Comparison of ENCODE assay signal across 1 cellular context in the genomic region with DNA sequence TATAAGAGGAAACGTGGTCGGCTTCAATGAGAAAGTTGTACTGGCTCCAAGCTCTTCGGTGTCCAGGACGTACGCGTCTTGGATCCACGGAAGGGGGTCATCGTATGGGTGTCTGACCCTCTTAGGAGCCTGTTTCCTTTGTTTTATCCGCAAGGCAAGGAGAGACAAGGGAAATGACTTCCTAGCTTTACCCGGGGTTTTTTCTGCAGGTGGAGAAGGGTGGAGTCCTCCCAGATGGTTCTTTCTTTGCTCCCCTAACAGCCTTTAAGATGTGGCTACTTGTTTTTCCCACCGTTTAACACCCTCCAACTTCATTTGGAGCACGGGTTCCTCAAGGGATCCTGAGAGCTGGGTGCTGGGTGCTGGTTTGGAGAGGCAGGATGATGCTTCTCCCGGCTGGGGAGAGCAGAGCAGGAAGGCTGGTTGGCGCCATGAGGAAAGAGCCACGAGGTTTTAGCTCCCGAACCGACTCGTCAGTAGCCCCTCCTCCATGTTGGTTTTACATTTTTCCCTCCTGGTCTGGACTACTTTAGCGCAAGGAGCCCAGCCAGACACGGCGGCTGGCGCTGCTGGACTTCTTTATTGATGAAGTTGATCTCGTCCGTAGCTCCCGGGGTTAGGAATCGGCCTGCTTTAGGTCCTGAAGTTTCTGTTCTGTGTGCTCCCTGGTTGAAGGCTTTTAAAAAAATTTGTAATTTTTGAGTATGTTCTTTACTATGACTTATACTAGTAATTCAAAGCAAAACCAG.
TF ChIP-seq lines count a peak whose summit lies in the region.

No MANE protein-coding gene starts in this region.

TF ChIP-seq in K562, 482 proteins besides CTCF, POLR2A, EP300 and RAD21 (continued from another document and continues in another):
- TF ChIP-seq TEAD2 (tag; IDR thresholded peaks at IDR 0.05) (no peak), ELF2 (CRISPR knock-in tag; IDR thresholded peaks at IDR 0.05) (no peak), ZKSCAN8 (CRISPR knock-in tag; IDR thresholded peaks at IDR 0.05) (no peak), ZKSCAN3 (CRISPR knock-in tag; IDR thresholded peaks at IDR 0.05) (no peak), ZNF217 (CRISPR knock-in tag; IDR thresholded peaks at IDR 0.05) (no peak), PHF21A (IDR thresholded peaks at IDR 0.05; ENCODE audit: borderline replicate concordance, low read depth) (no peak), ZC3H4 (CRISPR knock-in tag; IDR thresholded peaks at IDR 0.05; ENCODE audit: borderline replicate concordance) (no peak; the same call in 1 of the 2 replicates), ZBED1 (IDR thresholded peaks at IDR 0.05) (no peak), ZNF23 (CRISPR knock-in tag; IDR thresholded peaks at IDR 0.05) (0 out of 2 replicates have a peak, but pooled peaks have one; percentile 55), MTA3 (IDR thresholded peaks at IDR 0.05; ENCODE audit: borderline replicate concordance) (no peak), ZEB2 (IDR thresholded peaks at IDR 0.05) (no peak), ZNF146 (CRISPR knock-in tag; IDR thresholded peaks at IDR 0.05; ENCODE audit: unreplicated experiment) (no peak), ZNF717 (CRISPR knock-in tag; IDR thresholded peaks at IDR 0.05) (no peak), HNRNPL (IDR thresholded peaks at IDR 0.05; ENCODE audit: low read depth, low read length) (no peak), ZFX (CRISPR knock-in tag; IDR thresholded peaks at IDR 0.05) (no peak; the same call in 1 of the 2 replicates), YY1 (IDR thresholded peaks at IDR 0.05; ENCODE audit: borderline replicate concordance in 1 of 3, control insufficient read depth in 1 of 3, extremely low read depth in 1 of 3, insufficient read depth in 3 of 3, insufficient read length in 1 of 3, insufficient replicate concordance in 2 of 3, low read depth in 1 of 3, low read length in 2 of 3) (peak; percentile 65 to 94 (median 82)), CHD2 (IDR thresholded peaks at IDR 0.05; ENCODE audit: low read depth, low read length) (0 out of 2 replicates have a peak, but pooled peaks have one; percentile 40), KAT7 (CRISPR knock-in tag; IDR thresholded peaks at IDR 0.05; ENCODE audit: borderline replicate concordance) (peak; percentile 72; the same call in 1 of the 2 replicates), BHLHE40 (IDR thresholded peaks at IDR 0.05; ENCODE audit: low read length) (no peak), CBFB (CRISPR knock-in tag; IDR thresholded peaks at IDR 0.05) (no peak)
- TF ChIP-seq, protein P1, sequence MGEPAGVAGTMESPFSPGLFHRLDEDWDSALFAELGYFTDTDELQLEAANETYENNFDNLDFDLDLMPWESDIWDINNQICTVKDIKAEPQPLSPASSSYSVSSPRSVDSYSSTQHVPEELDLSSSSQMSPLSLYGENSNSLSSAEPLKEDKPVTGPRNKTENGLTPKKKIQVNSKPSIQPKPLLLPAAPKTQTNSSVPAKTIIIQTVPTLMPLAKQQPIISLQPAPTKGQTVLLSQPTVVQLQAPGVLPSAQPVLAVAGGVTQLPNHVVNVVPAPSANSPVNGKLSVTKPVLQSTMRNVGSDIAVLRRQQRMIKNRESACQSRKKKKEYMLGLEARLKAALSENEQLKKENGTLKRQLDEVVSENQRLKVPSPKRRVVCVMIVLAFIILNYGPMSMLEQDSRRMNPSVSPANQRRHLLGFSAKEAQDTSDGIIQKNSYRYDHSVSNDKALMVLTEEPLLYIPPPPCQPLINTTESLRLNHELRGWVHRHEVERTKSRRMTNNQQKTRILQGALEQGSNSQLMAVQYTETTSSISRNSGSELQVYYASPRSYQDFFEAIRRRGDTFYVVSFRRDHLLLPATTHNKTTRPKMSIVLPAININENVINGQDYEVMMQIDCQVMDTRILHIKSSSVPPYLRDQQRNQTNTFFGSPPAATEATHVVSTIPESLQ (CRISPR knock-in tag; IDR thresholded peaks at IDR 0.05) = no peak
- TF ChIP-seq, protein P2, sequence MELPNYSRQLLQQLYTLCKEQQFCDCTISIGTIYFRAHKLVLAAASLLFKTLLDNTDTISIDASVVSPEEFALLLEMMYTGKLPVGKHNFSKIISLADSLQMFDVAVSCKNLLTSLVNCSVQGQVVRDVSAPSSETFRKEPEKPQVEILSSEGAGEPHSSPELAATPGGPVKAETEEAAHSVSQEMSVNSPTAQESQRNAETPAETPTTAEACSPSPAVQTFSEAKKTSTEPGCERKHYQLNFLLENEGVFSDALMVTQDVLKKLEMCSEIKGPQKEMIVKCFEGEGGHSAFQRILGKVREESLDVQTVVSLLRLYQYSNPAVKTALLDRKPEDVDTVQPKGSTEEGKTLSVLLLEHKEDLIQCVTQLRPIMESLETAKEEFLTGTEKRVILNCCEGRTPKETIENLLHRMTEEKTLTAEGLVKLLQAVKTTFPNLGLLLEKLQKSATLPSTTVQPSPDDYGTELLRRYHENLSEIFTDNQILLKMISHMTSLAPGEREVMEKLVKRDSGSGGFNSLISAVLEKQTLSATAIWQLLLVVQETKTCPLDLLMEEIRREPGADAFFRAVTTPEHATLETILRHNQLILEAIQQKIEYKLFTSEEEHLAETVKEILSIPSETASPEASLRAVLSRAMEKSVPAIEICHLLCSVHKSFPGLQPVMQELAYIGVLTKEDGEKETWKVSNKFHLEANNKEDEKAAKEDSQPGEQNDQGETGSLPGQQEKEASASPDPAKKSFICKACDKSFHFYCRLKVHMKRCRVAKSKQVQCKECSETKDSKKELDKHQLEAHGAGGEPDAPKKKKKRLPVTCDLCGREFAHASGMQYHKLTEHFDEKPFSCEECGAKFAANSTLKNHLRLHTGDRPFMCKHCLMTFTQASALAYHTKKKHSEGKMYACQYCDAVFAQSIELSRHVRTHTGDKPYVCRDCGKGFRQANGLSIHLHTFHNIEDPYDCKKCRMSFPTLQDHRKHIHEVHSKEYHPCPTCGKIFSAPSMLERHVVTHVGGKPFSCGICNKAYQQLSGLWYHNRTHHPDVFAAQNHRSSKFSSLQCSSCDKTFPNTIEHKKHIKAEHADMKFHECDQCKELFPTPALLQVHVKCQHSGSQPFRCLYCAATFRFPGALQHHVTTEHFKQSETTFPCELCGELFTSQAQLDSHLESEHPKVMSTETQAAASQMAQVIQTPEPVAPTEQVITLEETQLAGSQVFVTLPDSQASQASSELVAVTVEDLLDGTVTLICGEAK (IDR thresholded peaks at IDR 0.05) = no peak
- TF ChIP-seq, protein P2 (CRISPR knock-in tag; IDR thresholded peaks at IDR 0.05) = no peak
- TF ChIP-seq, protein P3, sequence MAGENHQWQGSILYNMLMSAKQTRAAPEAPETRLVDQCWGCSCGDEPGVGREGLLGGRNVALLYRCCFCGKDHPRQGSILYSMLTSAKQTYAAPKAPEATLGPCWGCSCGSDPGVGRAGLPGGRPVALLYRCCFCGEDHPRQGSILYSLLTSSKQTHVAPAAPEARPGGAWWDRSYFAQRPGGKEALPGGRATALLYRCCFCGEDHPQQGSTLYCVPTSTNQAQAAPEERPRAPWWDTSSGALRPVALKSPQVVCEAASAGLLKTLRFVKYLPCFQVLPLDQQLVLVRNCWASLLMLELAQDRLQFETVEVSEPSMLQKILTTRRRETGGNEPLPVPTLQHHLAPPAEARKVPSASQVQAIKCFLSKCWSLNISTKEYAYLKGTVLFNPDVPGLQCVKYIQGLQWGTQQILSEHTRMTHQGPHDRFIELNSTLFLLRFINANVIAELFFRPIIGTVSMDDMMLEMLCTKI (IDR thresholded peaks at IDR 0.05; ENCODE audit: partially characterized antibody) = no peak
- TF ChIP-seq, protein P4, sequence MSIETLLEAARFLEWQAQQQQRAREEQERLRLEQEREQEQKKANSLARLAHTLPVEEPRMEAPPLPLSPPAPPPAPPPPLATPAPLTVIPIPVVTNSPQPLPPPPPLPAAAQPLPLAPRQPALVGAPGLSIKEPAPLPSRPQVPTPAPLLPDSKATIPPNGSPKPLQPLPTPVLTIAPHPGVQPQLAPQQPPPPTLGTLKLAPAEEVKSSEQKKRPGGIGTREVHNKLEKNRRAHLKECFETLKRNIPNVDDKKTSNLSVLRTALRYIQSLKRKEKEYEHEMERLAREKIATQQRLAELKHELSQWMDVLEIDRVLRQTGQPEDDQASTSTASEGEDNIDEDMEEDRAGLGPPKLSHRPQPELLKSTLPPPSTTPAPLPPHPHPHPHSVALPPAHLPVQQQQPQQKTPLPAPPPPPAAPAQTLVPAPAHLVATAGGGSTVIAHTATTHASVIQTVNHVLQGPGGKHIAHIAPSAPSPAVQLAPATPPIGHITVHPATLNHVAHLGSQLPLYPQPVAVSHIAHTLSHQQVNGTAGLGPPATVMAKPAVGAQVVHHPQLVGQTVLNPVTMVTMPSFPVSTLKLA (conservative IDR thresholded peaks at IDR 0.05) = peak; percentile 64 to 82
- TF ChIP-seq, protein P5, sequence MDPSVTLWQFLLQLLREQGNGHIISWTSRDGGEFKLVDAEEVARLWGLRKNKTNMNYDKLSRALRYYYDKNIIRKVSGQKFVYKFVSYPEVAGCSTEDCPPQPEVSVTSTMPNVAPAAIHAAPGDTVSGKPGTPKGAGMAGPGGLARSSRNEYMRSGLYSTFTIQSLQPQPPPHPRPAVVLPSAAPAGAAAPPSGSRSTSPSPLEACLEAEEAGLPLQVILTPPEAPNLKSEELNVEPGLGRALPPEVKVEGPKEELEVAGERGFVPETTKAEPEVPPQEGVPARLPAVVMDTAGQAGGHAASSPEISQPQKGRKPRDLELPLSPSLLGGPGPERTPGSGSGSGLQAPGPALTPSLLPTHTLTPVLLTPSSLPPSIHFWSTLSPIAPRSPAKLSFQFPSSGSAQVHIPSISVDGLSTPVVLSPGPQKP (CRISPR knock-in tag; IDR thresholded peaks at IDR 0.05) = no peak
- TF ChIP-seq, protein P6, sequence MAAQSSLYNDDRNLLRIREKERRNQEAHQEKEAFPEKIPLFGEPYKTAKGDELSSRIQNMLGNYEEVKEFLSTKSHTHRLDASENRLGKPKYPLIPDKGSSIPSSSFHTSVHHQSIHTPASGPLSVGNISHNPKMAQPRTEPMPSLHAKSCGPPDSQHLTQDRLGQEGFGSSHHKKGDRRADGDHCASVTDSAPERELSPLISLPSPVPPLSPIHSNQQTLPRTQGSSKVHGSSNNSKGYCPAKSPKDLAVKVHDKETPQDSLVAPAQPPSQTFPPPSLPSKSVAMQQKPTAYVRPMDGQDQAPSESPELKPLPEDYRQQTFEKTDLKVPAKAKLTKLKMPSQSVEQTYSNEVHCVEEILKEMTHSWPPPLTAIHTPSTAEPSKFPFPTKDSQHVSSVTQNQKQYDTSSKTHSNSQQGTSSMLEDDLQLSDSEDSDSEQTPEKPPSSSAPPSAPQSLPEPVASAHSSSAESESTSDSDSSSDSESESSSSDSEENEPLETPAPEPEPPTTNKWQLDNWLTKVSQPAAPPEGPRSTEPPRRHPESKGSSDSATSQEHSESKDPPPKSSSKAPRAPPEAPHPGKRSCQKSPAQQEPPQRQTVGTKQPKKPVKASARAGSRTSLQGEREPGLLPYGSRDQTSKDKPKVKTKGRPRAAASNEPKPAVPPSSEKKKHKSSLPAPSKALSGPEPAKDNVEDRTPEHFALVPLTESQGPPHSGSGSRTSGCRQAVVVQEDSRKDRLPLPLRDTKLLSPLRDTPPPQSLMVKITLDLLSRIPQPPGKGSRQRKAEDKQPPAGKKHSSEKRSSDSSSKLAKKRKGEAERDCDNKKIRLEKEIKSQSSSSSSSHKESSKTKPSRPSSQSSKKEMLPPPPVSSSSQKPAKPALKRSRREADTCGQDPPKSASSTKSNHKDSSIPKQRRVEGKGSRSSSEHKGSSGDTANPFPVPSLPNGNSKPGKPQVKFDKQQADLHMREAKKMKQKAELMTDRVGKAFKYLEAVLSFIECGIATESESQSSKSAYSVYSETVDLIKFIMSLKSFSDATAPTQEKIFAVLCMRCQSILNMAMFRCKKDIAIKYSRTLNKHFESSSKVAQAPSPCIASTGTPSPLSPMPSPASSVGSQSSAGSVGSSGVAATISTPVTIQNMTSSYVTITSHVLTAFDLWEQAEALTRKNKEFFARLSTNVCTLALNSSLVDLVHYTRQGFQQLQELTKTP (IDR thresholded peaks at IDR 0.05; ENCODE audit: low read depth in 1 of 2, partially characterized antibody in 2 of 2) = peak in 1 of 2 experiments; percentile 41
- TF ChIP-seq, protein P7, sequence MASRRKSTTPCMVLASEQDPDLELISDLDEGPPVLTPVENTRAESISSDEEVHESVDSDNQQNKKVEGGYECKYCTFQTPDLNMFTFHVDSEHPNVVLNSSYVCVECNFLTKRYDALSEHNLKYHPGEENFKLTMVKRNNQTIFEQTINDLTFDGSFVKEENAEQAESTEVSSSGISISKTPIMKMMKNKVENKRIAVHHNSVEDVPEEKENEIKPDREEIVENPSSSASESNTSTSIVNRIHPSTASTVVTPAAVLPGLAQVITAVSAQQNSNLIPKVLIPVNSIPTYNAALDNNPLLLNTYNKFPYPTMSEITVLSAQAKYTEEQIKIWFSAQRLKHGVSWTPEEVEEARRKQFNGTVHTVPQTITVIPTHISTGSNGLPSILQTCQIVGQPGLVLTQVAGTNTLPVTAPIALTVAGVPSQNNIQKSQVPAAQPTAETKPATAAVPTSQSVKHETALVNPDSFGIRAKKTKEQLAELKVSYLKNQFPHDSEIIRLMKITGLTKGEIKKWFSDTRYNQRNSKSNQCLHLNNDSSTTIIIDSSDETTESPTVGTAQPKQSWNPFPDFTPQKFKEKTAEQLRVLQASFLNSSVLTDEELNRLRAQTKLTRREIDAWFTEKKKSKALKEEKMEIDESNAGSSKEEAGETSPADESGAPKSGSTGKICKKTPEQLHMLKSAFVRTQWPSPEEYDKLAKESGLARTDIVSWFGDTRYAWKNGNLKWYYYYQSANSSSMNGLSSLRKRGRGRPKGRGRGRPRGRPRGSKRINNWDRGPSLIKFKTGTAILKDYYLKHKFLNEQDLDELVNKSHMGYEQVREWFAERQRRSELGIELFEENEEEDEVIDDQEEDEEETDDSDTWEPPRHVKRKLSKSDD (conservative IDR thresholded peaks at IDR 0.05; ENCODE audit: low read length) = 0 out of 2 replicates have a peak, but pooled peaks have one; percentile 36
